In the genomic region with DNA sequence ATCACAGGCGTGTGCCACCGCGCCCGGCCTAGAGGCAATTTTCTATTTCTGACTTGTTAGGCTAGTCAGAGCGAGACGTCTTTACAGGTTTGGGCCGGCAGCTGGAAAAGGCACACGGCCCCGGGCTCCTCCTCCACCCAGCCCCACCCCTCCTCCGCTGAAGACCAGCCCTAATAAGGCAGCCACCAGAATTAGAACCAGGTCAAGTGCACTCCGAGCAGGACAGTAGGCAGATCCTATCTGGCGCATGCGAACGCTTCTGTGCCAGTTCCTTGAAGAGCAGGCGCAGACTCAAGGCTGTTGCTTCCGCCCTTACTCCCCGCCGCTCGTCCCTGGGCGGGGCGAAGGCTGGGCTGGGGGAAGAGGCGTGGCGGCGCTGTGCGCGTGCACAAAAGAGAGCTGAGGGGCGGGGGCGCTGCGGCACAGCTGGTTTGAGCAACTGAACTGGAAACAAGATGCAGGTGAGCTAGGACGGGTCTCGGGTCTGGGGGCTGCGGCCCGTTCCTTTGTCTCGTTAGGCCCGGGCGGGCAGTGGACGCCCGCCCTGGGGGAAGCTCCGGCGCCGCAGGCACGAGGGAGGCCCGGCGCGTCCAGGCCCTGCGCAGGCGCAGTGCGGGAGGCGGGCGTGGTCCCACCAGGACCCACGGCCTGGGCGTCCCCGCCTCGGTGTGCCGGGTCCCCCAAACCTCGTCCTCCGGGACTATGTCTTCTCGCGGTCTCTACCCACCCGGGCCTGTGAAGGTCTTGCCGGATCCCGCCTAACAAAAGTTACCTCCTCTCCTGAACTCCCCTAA, we compare ENCODE assay signal across 1 cellular context.
TF ChIP-seq lines count a peak whose summit lies in the region.

TSS of gene PDCL3 (plus strand) at position 381 of the 794 bp plus-strand sequence. CDS start at position 456, 75 bp downstream.

TF ChIP-seq in HepG2, 621 proteins besides CTCF, POLR2A, EP300 and RAD21 (continued from another document and continues in another):
- TF ChIP-seq ZBTB44 (CRISPR knock-in tag; IDR thresholded peaks at IDR 0.05) (peak; percentile 66; the same call in 1 of the 2 replicates), ZNF570 (CRISPR knock-in tag; IDR thresholded peaks at IDR 0.05; ENCODE audit: borderline replicate concordance) (no peak), CENPBD1 (CRISPR knock-in tag; IDR thresholded peaks at IDR 0.05; ENCODE audit: borderline replicate concordance, low read depth) (no peak), KLF6 (CRISPR knock-in tag; IDR thresholded peaks at IDR 0.05) (peak; percentile 95; the same call in 1 of the 2 replicates), MTF1 (CRISPR knock-in tag; IDR thresholded peaks at IDR 0.05) (no peak), ZNF569 (CRISPR knock-in tag; IDR thresholded peaks at IDR 0.05; ENCODE audit: borderline replicate concordance) (peak; percentile 98), ZNF577 (CRISPR knock-in tag; IDR thresholded peaks at IDR 0.05; ENCODE audit: borderline replicate concordance, low read depth) (no peak), ETV5 (CRISPR knock-in tag; IDR thresholded peaks at IDR 0.05; ENCODE audit: borderline replicate concordance) (peak; percentile 80), ZNF20 (CRISPR knock-in tag; IDR thresholded peaks at IDR 0.05) (no peak), GLI4 (CRISPR knock-in tag; IDR thresholded peaks at IDR 0.05; ENCODE audit: borderline replicate concordance) (0 out of 2 replicates have a peak, but pooled peaks have one; percentile 60), SMYD3 (CRISPR knock-in tag; IDR thresholded peaks at IDR 0.05) (peak; percentile 91; the same call in 1 of the 2 replicates), ZNF350 (CRISPR knock-in tag; IDR thresholded peaks at IDR 0.05; ENCODE audit: borderline replicate concordance, low read depth) (peak; percentile 79; the same call in 1 of the 2 replicates), SAFB2 (CRISPR knock-in tag; IDR thresholded peaks at IDR 0.05; ENCODE audit: borderline replicate concordance, low read depth) (no peak), FOXM1 (CRISPR knock-in tag; IDR thresholded peaks at IDR 0.05) (0 out of 2 replicates have a peak, but pooled peaks have one; percentile 26), RCOR2 (CRISPR knock-in tag; IDR thresholded peaks at IDR 0.05) (0 out of 2 replicates have a peak, but pooled peaks have one; percentile 13), DRAP1 (CRISPR knock-in tag; IDR thresholded peaks at IDR 0.05) (peak; percentile 95), HCFC1 (IDR thresholded peaks at IDR 0.05; ENCODE audit: low read depth, low read length) (peak; percentile 47; the same call in 1 of the 2 replicates), MZF1 (CRISPR knock-in tag; IDR thresholded peaks at IDR 0.05; ENCODE audit: borderline replicate concordance) (no peak), ZNF331 (CRISPR knock-in tag; IDR thresholded peaks at IDR 0.05) (peak; percentile 75), ZNF333 (CRISPR knock-in tag; IDR thresholded peaks at IDR 0.05; ENCODE audit: borderline replicate concordance) (no peak; the same call in 1 of the 2 replicates), GATAD2A (CRISPR knock-in tag; IDR thresholded peaks at IDR 0.05) (peak; percentile 54), ZSCAN22 (CRISPR knock-in tag; IDR thresholded peaks at IDR 0.05) (no peak), ZNF335 (CRISPR knock-in tag; IDR thresholded peaks at IDR 0.05) (peak; percentile 97), PLSCR1 (CRISPR knock-in tag; IDR thresholded peaks at IDR 0.05; ENCODE audit: borderline replicate concordance) (0 out of 2 replicates have a peak, but pooled peaks have one; percentile 50), ARHGAP35 (CRISPR knock-in tag; IDR thresholded peaks at IDR 0.05; ENCODE audit: borderline replicate concordance) (peak; percentile 81), PAXIP1 (CRISPR knock-in tag; conservative IDR thresholded peaks at IDR 0.05) (peak; percentile 66), YEATS4 (CRISPR knock-in tag; IDR thresholded peaks at IDR 0.05; ENCODE audit: borderline replicate concordance) (peak; percentile 90), SOX13 (IDR thresholded peaks at IDR 0.05) (no peak), SOX13 (CRISPR knock-in tag; conservative IDR thresholded peaks at IDR 0.05 in 1 of 2, IDR thresholded peaks at IDR 0.05 in 1 of 2) (peak in 1 of 2 experiments; percentile 36; a peak in 1 of 4 replicates), ZBTB34 (CRISPR knock-in tag; IDR thresholded peaks at IDR 0.05) (peak; percentile 89; the same call in 1 of the 2 replicates), DPF2 (CRISPR knock-in tag; IDR thresholded peaks at IDR 0.05; ENCODE audit: borderline replicate concordance, low read depth) (peak; percentile 53; the same call in 1 of the 2 replicates), ZNF572 (CRISPR knock-in tag; IDR thresholded peaks at IDR 0.05) (peak; percentile 89), SETDB1 (CRISPR knock-in tag; IDR thresholded peaks at IDR 0.05; ENCODE audit: borderline replicate concordance) (no peak)
- TF ChIP-seq, protein P1, sequence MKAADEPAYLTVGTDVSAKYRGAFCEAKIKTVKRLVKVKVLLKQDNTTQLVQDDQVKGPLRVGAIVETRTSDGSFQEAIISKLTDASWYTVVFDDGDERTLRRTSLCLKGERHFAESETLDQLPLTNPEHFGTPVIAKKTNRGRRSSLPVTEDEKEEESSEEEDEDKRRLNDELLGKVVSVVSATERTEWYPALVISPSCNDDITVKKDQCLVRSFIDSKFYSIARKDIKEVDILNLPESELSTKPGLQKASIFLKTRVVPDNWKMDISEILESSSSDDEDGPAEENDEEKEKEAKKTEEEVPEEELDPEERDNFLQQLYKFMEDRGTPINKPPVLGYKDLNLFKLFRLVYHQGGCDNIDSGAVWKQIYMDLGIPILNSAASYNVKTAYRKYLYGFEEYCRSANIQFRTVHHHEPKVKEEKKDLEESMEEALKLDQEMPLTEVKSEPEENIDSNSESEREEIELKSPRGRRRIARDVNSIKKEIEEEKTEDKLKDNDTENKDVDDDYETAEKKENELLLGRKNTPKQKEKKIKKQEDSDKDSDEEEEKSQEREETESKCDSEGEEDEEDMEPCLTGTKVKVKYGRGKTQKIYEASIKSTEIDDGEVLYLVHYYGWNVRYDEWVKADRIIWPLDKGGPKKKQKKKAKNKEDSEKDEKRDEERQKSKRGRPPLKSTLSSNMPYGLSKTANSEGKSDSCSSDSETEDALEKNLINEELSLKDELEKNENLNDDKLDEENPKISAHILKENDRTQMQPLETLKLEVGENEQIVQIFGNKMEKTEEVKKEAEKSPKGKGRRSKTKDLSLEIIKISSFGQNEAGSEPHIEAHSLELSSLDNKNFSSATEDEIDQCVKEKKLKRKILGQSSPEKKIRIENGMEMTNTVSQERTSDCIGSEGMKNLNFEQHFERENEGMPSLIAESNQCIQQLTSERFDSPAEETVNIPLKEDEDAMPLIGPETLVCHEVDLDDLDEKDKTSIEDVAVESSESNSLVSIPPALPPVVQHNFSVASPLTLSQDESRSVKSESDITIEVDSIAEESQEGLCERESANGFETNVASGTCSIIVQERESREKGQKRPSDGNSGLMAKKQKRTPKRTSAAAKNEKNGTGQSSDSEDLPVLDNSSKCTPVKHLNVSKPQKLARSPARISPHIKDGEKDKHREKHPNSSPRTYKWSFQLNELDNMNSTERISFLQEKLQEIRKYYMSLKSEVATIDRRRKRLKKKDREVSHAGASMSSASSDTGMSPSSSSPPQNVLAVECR (CRISPR knock-in tag; IDR thresholded peaks at IDR 0.05; ENCODE audit: borderline replicate concordance) = peak; percentile 94
- TF ChIP-seq, protein P2, sequence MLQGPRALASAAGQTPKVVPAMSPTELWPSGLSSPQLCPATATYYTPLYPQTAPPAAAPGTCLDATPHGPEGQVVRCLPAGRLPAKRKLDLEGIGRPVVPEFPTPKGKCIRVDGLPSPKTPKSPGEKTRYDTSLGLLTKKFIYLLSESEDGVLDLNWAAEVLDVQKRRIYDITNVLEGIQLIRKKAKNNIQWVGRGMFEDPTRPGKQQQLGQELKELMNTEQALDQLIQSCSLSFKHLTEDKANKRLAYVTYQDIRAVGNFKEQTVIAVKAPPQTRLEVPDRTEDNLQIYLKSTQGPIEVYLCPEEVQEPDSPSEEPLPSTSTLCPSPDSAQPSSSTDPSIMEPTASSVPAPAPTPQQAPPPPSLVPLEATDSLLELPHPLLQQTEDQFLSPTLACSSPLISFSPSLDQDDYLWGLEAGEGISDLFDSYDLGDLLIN (CRISPR knock-in tag; IDR thresholded peaks at IDR 0.05; ENCODE audit: borderline replicate concordance) = peak; percentile 71; the same call in 1 of the 2 replicates
